7 cellular contexts compared by ENCODE assay signal in genomic region chr11:119641991-119642745, GRCh38.
DNase-seq lines count a peak whose midpoint lies in the region; ATAC-seq and TF ChIP-seq lines count a peak whose summit lies in the region.

No MANE protein-coding gene starts in this region.

- H3K4me3 Mint-ChIP-seq in HFFc6: no peak overlapping the region

- peak; percentile 27 for ATAC-seq in left ventricle myocardium superior
- ATAC-seq in GM19395 (IDR thresholded peaks at IDR 0.05; ENCODE audit: unreplicated experiment): no peak
- no peak for ATAC-seq in HG02852 (IDR thresholded peaks at IDR 0.05; ENCODE audit: unreplicated experiment)
- no peak for ATAC-seq in GM18858 (IDR thresholded peaks at IDR 0.05; ENCODE audit: unreplicated experiment)

- H3K36me3 Mint-ChIP-seq in HFFc6 (ENCODE audit: low read depth): no peaks in the 10 kb centered on the region

- peaks cover 8% of the 10 kb centered on the region; the same call in 1 of the 2 replicates for H3K4me1 Mint-ChIP-seq in HFFc6 (ENCODE audit: low read depth)

- peak; percentile 11 for DNase-seq in EH (ENCODE audit: low read depth)
- DNase-seq in HFFc6: peak; percentile 22
- DNase-seq in SK-MEL-5 (ENCODE audit: low read depth, low spot score): peak; percentile 45
- no peak for DNase-seq in left ventricle myocardium superior

- no peak overlapping the region for H3K27ac Mint-ChIP-seq in HFFc6

- H3K9me3 Mint-ChIP-seq in HFFc6: no peaks in the 10 kb centered on the region

- in situ Hi-C loops in SK-MEL-5 (cut with HindIII; ENCODE audit: low pct_unique_long_range_greater_than_20kb, low sequenced_read_pairs): no loop called here

- intact Hi-C loops in left ventricle myocardium superior (cut with micrococcal nuclease): no loop called here

- H3K27me3 Mint-ChIP-seq in HFFc6 (ENCODE audit: insufficient read depth): peaks cover 61% of the 10 kb centered on the region

- peak; percentile 75 for TF ChIP-seq CTCF in HFFc6 (IDR thresholded peaks at IDR 0.05)
